In the genomic region with DNA sequence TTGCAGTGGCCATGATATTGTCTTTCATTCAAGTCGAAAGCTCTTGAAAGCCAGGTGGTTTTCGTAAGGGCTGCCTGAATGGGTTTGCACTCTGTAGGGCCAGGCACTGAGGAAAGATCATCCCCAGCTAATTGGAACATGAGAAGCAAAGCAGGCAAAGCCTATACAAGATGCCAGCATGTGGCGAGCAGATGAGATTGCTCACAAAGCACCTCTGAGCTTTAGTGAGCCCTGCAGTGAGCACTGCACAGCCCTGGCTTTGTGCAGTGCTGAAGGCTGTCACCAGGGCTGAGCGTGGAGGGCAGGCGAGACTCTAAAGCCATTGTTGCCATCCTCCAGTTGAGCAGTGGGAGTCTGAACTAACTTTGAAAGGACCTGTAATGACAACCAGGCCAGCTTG, we compare ENCODE assay signal across 2 cellular contexts.
TF ChIP-seq lines count a peak whose summit lies in the region.

No MANE protein-coding gene starts in this region.

TF ChIP-seq in HepG2, 621 proteins besides CTCF, POLR2A, EP300 and RAD21:
- TF ChIP-seq SPEN (CRISPR knock-in tag; IDR thresholded peaks at IDR 0.05; ENCODE audit: low read depth) (no peak), HNRNPLL (IDR thresholded peaks at IDR 0.05; ENCODE audit: low read depth, low read length, poor library complexity, severe bottlenecking) (no peak), ZNF205 (CRISPR knock-in tag; IDR thresholded peaks at IDR 0.05) (no peak), ZNF44 (CRISPR knock-in tag; IDR thresholded peaks at IDR 0.05) (no peak), SALL1 (CRISPR knock-in tag; IDR thresholded peaks at IDR 0.05) (no peak), JUND (CRISPR knock-in tag; IDR thresholded peaks at IDR 0.05) (no peak), ZNF589 (CRISPR knock-in tag; conservative IDR thresholded peaks at IDR 0.05) (no peak), ZSCAN20 (CRISPR knock-in tag; IDR thresholded peaks at IDR 0.05; ENCODE audit: borderline replicate concordance) (no peak)

TF ChIP-seq in H1, 55 proteins besides CTCF, POLR2A, EP300 and RAD21:
- no peak for TF ChIP-seq HDAC6 (IDR thresholded peaks at IDR 0.05; ENCODE audit: low read depth, low read length)
- TF ChIP-seq TCF12 (IDR thresholded peaks at IDR 0.05; ENCODE audit: low read depth, low read length): no peak
- TF ChIP-seq RFX5 (IDR thresholded peaks at IDR 0.05; ENCODE audit: borderline replicate concordance, low read depth, low read length): no peak
- TF ChIP-seq RBBP5 (IDR thresholded peaks at IDR 0.05; ENCODE audit: borderline replicate concordance, low read depth, low read length): no peak
- no peak for TF ChIP-seq SP4 (IDR thresholded peaks at IDR 0.05; ENCODE audit: low read length)
